1 cellular context compared by ENCODE assay signal in the genomic region with DNA sequence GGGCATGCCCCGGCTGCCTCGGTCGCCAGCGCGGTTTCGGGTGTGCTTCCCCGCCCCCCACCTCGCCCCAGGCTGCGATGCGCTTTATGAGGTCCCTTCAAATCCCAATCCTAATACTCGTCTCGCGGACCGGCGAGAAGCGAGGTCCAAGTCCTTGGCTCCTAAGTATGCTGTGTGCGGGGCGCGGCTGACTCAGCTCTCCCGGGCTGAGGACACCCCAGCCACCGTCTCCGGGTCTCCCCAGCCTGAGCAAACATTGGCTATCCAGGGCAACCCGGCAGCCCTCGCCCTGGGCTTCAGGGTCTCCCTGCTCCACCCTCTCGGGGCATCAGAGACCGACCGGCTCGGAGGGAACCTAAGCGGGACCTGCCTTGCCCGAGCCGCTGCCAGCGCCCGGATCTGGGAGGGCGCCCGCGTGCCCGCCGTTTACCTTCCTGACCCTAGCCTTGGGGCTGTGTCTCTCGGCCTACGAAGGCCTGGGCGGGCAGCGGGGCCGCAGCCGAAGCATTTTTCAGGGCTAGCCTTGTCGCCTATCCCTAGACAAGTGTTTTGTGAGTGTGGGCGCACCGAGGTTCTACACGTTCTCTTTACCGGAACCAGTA.
TF ChIP-seq lines count a peak whose summit lies in the region.

No MANE protein-coding gene starts in this region.

TF ChIP-seq in GM12878, 131 proteins besides CTCF, POLR2A, EP300 and RAD21 (continued from another document and continues in another):
- TF ChIP-seq, protein P1, sequence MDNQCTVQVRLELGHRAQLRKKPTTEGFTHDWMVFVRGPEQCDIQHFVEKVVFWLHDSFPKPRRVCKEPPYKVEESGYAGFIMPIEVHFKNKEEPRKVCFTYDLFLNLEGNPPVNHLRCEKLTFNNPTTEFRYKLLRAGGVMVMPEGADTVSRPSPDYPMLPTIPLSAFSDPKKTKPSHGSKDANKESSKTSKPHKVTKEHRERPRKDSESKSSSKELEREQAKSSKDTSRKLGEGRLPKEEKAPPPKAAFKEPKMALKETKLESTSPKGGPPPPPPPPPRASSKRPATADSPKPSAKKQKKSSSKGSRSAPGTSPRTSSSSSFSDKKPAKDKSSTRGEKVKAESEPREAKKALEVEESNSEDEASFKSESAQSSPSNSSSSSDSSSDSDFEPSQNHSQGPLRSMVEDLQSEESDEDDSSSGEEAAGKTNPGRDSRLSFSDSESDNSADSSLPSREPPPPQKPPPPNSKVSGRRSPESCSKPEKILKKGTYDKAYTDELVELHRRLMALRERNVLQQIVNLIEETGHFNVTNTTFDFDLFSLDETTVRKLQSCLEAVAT (IDR thresholded peaks at IDR 0.05): peak; percentile 64; the same call in 1 of the 2 replicates
- TF ChIP-seq NR2C2 (IDR thresholded peaks at IDR 0.05; ENCODE audit: borderline replicate concordance, control insufficient read depth, insufficient read length, low read depth): no peak
- no peak for TF ChIP-seq PML (IDR thresholded peaks at IDR 0.05; ENCODE audit: low read length)
- TF ChIP-seq BRCA1 (IDR thresholded peaks at IDR 0.05; ENCODE audit: low read depth, low read length): no peak
- no peak for TF ChIP-seq TCF7 (IDR thresholded peaks at IDR 0.05; ENCODE audit: borderline replicate concordance)
- TF ChIP-seq POLR2AphosphoS2 (IDR thresholded peaks at IDR 0.05; ENCODE audit: low read depth, low read length): no peak
- TF ChIP-seq, protein P2, sequence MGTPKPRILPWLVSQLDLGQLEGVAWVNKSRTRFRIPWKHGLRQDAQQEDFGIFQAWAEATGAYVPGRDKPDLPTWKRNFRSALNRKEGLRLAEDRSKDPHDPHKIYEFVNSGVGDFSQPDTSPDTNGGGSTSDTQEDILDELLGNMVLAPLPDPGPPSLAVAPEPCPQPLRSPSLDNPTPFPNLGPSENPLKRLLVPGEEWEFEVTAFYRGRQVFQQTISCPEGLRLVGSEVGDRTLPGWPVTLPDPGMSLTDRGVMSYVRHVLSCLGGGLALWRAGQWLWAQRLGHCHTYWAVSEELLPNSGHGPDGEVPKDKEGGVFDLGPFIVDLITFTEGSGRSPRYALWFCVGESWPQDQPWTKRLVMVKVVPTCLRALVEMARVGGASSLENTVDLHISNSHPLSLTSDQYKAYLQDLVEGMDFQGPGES (IDR thresholded peaks at IDR 0.05): no peak
- TF ChIP-seq SMARCA5 (IDR thresholded peaks at IDR 0.05): no peak
- peak; percentile 70 for TF ChIP-seq SIN3A (IDR thresholded peaks at IDR 0.05; ENCODE audit: low read depth, low read length)
- no peak for TF ChIP-seq MYB (IDR thresholded peaks at IDR 0.05; ENCODE audit: borderline replicate concordance, low read depth, low read length)
- 0 out of 2 replicates have a peak, but pooled peaks have one; percentile 34 for TF ChIP-seq CHD2 (IDR thresholded peaks at IDR 0.05; ENCODE audit: borderline replicate concordance, low read depth, low read length)
- TF ChIP-seq ZZZ3 (IDR thresholded peaks at IDR 0.05; ENCODE audit: control insufficient read depth, insufficient read length, low read depth): no peak
- TF ChIP-seq CBX5 (IDR thresholded peaks at IDR 0.05; ENCODE audit: low read depth): 0 out of 2 replicates have a peak, but pooled peaks have one; percentile 18
- 0 out of 2 replicates have a peak, but pooled peaks have one; percentile 17 for TF ChIP-seq CBFB (IDR thresholded peaks at IDR 0.05; ENCODE audit: low read depth)
- TF ChIP-seq, protein P3, sequence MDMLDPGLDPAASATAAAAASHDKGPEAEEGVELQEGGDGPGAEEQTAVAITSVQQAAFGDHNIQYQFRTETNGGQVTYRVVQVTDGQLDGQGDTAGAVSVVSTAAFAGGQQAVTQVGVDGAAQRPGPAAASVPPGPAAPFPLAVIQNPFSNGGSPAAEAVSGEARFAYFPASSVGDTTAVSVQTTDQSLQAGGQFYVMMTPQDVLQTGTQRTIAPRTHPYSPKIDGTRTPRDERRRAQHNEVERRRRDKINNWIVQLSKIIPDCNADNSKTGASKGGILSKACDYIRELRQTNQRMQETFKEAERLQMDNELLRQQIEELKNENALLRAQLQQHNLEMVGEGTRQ (IDR thresholded peaks at IDR 0.05; ENCODE audit: borderline replicate concordance, low read depth, low read length): no peak
- TF ChIP-seq, protein P4, sequence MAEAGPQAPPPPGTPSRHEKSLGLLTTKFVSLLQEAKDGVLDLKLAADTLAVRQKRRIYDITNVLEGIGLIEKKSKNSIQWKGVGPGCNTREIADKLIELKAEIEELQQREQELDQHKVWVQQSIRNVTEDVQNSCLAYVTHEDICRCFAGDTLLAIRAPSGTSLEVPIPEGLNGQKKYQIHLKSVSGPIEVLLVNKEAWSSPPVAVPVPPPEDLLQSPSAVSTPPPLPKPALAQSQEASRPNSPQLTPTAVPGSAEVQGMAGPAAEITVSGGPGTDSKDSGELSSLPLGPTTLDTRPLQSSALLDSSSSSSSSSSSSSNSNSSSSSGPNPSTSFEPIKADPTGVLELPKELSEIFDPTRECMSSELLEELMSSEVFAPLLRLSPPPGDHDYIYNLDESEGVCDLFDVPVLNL (IDR thresholded peaks at IDR 0.05; ENCODE audit: low read depth, low read length): no peak
- TF ChIP-seq ZNF217 (IDR thresholded peaks at IDR 0.05): no peak
- TF ChIP-seq HDAC2 (IDR thresholded peaks at IDR 0.05): no peak
- TF ChIP-seq, protein P5, sequence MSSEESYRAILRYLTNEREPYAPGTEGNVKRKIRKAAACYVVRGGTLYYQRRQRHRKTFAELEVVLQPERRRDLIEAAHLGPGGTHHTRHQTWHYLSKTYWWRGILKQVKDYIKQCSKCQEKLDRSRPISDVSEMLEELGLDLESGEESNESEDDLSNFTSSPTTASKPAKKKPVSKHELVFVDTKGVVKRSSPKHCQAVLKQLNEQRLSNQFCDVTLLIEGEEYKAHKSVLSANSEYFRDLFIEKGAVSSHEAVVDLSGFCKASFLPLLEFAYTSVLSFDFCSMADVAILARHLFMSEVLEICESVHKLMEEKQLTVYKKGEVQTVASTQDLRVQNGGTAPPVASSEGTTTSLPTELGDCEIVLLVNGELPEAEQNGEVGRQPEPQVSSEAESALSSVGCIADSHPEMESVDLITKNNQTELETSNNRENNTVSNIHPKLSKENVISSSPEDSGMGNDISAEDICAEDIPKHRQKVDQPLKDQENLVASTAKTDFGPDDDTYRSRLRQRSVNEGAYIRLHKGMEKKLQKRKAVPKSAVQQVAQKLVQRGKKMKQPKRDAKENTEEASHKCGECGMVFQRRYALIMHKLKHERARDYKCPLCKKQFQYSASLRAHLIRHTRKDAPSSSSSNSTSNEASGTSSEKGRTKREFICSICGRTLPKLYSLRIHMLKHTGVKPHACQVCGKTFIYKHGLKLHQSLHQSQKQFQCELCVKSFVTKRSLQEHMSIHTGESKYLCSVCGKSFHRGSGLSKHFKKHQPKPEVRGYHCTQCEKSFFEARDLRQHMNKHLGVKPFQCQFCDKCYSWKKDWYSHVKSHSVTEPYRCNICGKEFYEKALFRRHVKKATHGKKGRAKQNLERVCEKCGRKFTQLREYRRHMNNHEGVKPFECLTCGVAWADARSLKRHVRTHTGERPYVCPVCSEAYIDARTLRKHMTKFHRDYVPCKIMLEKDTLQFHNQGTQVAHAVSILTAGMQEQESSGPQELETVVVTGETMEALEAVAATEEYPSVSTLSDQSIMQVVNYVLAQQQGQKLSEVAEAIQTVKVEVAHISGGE (CRISPR knock-in tag; IDR thresholded peaks at IDR 0.05): no peak
- TF ChIP-seq IKZF2 (IDR thresholded peaks at IDR 0.05): no peak
- no peak for TF ChIP-seq HCFC1 (IDR thresholded peaks at IDR 0.05; ENCODE audit: low read length)
- no peak for TF ChIP-seq RELA (IDR thresholded peaks at IDR 0.05; ENCODE audit: borderline replicate concordance, partially characterized antibody)
- TF ChIP-seq DPF2 (IDR thresholded peaks at IDR 0.05): no peak
- TF ChIP-seq, protein P6, sequence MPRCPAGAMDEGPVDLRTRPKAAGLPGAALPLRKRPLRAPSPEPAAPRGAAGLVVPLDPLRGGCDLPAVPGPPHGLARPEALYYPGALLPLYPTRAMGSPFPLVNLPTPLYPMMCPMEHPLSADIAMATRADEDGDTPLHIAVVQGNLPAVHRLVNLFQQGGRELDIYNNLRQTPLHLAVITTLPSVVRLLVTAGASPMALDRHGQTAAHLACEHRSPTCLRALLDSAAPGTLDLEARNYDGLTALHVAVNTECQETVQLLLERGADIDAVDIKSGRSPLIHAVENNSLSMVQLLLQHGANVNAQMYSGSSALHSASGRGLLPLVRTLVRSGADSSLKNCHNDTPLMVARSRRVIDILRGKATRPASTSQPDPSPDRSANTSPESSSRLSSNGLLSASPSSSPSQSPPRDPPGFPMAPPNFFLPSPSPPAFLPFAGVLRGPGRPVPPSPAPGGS (IDR thresholded peaks at IDR 0.05; ENCODE audit: borderline replicate concordance, insufficient read depth, low read depth, low read length, poor library complexity, severe bottlenecking): no peak
- no peak; the same call in 1 of the 2 replicates for TF ChIP-seq BACH1 (IDR thresholded peaks at IDR 0.05; ENCODE audit: borderline replicate concordance)
- TF ChIP-seq CEBPB (IDR thresholded peaks at IDR 0.05; ENCODE audit: borderline replicate concordance in 1 of 2, low read depth in 2 of 2, low read length in 2 of 2): no peak
- no peak for TF ChIP-seq LARP7 (IDR thresholded peaks at IDR 0.05)
- TF ChIP-seq TARDBP (IDR thresholded peaks at IDR 0.05; ENCODE audit: borderline replicate concordance): no peak
- no peak for TF ChIP-seq SMC3 (IDR thresholded peaks at IDR 0.05; ENCODE audit: borderline replicate concordance, low read length)
- TF ChIP-seq RFX5 (IDR thresholded peaks at IDR 0.05; ENCODE audit: low read depth, low read length): no peak
- TF ChIP-seq KLF5 (IDR thresholded peaks at IDR 0.05; ENCODE audit: partially characterized antibody): no peak
- TF ChIP-seq GABPA (IDR thresholded peaks at IDR 0.05; ENCODE audit: low read depth): no peak
- no peak for TF ChIP-seq SREBF1 (IDR thresholded peaks at IDR 0.05; ENCODE audit: low read length)
- TF ChIP-seq ZSCAN29 (IDR thresholded peaks at IDR 0.05): no peak
- no peak for TF ChIP-seq EZH2 (IDR thresholded peaks at IDR 0.05; ENCODE audit: borderline replicate concordance, control insufficient read depth, low read depth, low read length)
- TF ChIP-seq SUZ12 (IDR thresholded peaks at IDR 0.05; ENCODE audit: unreplicated experiment): no peak
- TF ChIP-seq ZBED1 (IDR thresholded peaks at IDR 0.05; ENCODE audit: borderline replicate concordance): no peak
- TF ChIP-seq GATAD2B (conservative IDR thresholded peaks at IDR 0.05; ENCODE audit: low read depth): no peak; the same call in 1 of the 2 replicates
- no peak for TF ChIP-seq ZNF207 (IDR thresholded peaks at IDR 0.05; ENCODE audit: borderline replicate concordance)
- TF ChIP-seq, protein P7, sequence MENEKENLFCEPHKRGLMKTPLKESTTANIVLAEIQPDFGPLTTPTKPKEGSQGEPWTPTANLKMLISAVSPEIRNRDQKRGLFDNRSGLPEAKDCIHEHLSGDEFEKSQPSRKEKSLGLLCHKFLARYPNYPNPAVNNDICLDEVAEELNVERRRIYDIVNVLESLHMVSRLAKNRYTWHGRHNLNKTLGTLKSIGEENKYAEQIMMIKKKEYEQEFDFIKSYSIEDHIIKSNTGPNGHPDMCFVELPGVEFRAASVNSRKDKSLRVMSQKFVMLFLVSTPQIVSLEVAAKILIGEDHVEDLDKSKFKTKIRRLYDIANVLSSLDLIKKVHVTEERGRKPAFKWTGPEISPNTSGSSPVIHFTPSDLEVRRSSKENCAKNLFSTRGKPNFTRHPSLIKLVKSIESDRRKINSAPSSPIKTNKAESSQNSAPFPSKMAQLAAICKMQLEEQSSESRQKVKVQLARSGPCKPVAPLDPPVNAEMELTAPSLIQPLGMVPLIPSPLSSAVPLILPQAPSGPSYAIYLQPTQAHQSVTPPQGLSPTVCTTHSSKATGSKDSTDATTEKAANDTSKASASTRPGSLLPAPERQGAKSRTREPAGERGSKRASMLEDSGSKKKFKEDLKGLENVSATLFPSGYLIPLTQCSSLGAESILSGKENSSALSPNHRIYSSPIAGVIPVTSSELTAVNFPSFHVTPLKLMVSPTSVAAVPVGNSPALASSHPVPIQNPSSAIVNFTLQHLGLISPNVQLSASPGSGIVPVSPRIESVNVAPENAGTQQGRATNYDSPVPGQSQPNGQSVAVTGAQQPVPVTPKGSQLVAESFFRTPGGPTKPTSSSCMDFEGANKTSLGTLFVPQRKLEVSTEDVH (IDR thresholded peaks at IDR 0.05; ENCODE audit: low read depth, partially characterized antibody): no peak
- no peak for TF ChIP-seq ZNF274 (IDR thresholded peaks at IDR 0.05; ENCODE audit: insufficient read depth, insufficient read length)
- TF ChIP-seq CBX3 (IDR thresholded peaks at IDR 0.05; ENCODE audit: borderline replicate concordance, low read depth): no peak
- TF ChIP-seq BMI1 (IDR thresholded peaks at IDR 0.05; ENCODE audit: borderline replicate concordance): no peak
- no peak for TF ChIP-seq STAT1 (conservative IDR thresholded peaks at IDR 0.05)
- no peak for TF ChIP-seq MYC (IDR thresholded peaks at IDR 0.05; ENCODE audit: insufficient read depth, insufficient read length, insufficient replicate concordance, low read length, severe bottlenecking)
- no peak for TF ChIP-seq SP1 (IDR thresholded peaks at IDR 0.05; ENCODE audit: low read depth, low read length)
- peak; percentile 22; the same call in 1 of the 2 replicates for TF ChIP-seq RUNX3 (IDR thresholded peaks at IDR 0.05; ENCODE audit: low read length)
- TF ChIP-seq MXI1 (IDR thresholded peaks at IDR 0.05; ENCODE audit: low read depth, low read length): no peak
- TF ChIP-seq, protein P8, sequence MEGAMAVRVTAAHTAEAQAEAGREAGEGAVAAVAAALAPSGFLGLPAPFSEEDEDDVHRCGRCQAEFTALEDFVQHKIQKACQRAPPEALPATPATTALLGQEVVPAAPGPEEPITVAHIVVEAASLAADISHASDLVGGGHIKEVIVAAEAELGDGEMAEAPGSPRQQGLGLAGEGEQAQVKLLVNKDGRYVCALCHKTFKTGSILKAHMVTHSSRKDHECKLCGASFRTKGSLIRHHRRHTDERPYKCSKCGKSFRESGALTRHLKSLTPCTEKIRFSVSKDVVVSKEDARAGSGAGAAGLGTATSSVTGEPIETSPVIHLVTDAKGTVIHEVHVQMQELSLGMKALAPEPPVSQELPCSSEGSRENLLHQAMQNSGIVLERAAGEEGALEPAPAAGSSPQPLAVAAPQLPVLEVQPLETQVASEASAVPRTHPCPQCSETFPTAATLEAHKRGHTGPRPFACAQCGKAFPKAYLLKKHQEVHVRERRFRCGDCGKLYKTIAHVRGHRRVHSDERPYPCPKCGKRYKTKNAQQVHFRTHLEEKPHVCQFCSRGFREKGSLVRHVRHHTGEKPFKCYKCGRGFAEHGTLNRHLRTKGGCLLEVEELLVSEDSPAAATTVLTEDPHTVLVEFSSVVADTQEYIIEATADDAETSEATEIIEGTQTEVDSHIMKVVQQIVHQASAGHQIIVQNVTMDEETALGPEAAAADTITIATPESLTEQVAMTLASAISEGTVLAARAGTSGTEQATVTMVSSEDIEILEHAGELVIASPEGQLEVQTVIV (IDR thresholded peaks at IDR 0.05; ENCODE audit: borderline replicate concordance, partially characterized antibody): no peak
- TF ChIP-seq MTA2 (IDR thresholded peaks at IDR 0.05; ENCODE audit: low read depth): no peak
- TF ChIP-seq RBBP5 (conservative IDR thresholded peaks at IDR 0.05): no peak
- no peak for TF ChIP-seq NFYA (IDR thresholded peaks at IDR 0.05; ENCODE audit: borderline replicate concordance, low read depth, low read length)
- TF ChIP-seq NBN (IDR thresholded peaks at IDR 0.05): peak; percentile 32; the same call in 1 of the 2 replicates
- no peak for TF ChIP-seq CREB1 (IDR thresholded peaks at IDR 0.05; ENCODE audit: low read depth)
- no peak for TF ChIP-seq SUPT20H (IDR thresholded peaks at IDR 0.05; ENCODE audit: borderline replicate concordance, control insufficient read depth, low read depth, low read length)
